2 cellular contexts compared by ENCODE assay signal in the genomic region with DNA sequence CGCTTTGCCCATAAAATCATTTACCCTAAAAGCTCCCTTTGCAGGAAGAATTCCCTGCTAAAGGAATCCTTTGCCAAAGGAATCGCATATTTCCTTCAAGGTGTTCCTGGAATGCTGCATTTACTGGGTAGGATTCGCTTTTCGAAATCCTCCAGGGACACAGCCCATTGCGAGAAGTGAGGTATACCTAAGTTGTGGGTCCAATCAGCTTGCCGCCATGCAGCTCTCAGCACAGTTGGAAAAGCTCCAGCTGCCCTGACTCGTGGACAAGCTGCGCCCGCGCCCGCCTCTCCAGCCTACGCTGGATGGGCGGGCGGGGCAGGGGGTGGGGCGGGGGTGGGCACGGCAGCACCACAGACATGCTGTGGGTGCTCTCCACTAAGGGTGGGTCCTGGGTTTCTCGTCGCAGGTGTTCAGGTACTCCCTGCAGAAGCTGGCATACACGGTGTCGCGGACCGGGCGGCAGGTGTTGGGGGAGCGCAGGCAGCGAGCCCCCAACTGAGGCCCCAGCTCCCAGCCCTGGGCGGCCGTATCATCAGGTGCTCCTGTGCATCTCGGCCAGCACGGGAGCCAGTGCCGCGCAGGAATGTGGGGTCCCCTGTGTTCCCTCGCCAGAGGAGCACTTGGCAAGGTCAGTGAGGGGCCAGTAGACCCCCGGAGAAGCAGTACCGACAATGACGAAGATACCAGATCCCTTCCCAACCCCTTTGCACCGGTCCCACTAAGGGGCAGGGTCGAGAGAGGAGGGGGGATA.
TF ChIP-seq lines count a peak whose summit lies in the region.

No MANE protein-coding gene starts in this region.

TF ChIP-seq in HepG2, 621 proteins besides CTCF, POLR2A, EP300 and RAD21:
- TF ChIP-seq KLF16 (CRISPR knock-in tag; IDR thresholded peaks at IDR 0.05), result no peak
- TF ChIP-seq RBM22 (optimal IDR thresholded peaks at IDR 0.05; ENCODE audit: low read length), result peak; percentile 73
- TF ChIP-seq AGO2 (optimal IDR thresholded peaks at IDR 0.05; ENCODE audit: low read depth, low read length), result peak; percentile 59
- 0 out of 2 replicates have a peak, but pooled peaks have one; percentile 22 for TF ChIP-seq RBFOX2 (IDR thresholded peaks at IDR 0.05; ENCODE audit: low read depth, low read length)

TF ChIP-seq in HEK293T, 16 proteins besides CTCF, POLR2A, EP300 and RAD21:
- TF ChIP-seq LEF1 (IDR thresholded peaks at IDR 0.05; ENCODE audit: borderline replicate concordance), result no peak
- TF ChIP-seq ARNT (IDR thresholded peaks at IDR 0.05), result no peak
- TF ChIP-seq NFRKB (IDR thresholded peaks at IDR 0.05), result no peak
- TF ChIP-seq ELF4 (IDR thresholded peaks at IDR 0.05), result no peak
- TF ChIP-seq L3MBTL2 (conservative IDR thresholded peaks at IDR 0.05), result no peak
- TF ChIP-seq BHLHE40 (IDR thresholded peaks at IDR 0.05; ENCODE audit: borderline replicate concordance), result no peak
- TF ChIP-seq, protein P1, sequence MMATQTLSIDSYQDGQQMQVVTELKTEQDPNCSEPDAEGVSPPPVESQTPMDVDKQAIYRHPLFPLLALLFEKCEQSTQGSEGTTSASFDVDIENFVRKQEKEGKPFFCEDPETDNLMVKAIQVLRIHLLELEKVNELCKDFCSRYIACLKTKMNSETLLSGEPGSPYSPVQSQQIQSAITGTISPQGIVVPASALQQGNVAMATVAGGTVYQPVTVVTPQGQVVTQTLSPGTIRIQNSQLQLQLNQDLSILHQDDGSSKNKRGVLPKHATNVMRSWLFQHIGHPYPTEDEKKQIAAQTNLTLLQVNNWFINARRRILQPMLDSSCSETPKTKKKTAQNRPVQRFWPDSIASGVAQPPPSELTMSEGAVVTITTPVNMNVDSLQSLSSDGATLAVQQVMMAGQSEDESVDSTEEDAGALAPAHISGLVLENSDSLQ (IDR thresholded peaks at IDR 0.05), result no peak
- no peak for TF ChIP-seq FOXK2 (IDR thresholded peaks at IDR 0.05)
- TF ChIP-seq TARDBP (IDR thresholded peaks at IDR 0.05), result no peak
- TF ChIP-seq FOXM1 (IDR thresholded peaks at IDR 0.05; ENCODE audit: borderline replicate concordance), result no peak
- no peak for TF ChIP-seq SUZ12 (IDR thresholded peaks at IDR 0.05)
- TF ChIP-seq HDGF (IDR thresholded peaks at IDR 0.05; ENCODE audit: borderline replicate concordance), result no peak
- no peak for TF ChIP-seq CTBP1 (IDR thresholded peaks at IDR 0.05; ENCODE audit: borderline replicate concordance)
- no peak for TF ChIP-seq ZNF384 (IDR thresholded peaks at IDR 0.05)
- TF ChIP-seq SP1 (IDR thresholded peaks at IDR 0.05), result no peak
- no peak for TF ChIP-seq FOXA1 (IDR thresholded peaks at IDR 0.05)
